ENCODE assay signal across 9 cellular contexts in the genomic region with DNA sequence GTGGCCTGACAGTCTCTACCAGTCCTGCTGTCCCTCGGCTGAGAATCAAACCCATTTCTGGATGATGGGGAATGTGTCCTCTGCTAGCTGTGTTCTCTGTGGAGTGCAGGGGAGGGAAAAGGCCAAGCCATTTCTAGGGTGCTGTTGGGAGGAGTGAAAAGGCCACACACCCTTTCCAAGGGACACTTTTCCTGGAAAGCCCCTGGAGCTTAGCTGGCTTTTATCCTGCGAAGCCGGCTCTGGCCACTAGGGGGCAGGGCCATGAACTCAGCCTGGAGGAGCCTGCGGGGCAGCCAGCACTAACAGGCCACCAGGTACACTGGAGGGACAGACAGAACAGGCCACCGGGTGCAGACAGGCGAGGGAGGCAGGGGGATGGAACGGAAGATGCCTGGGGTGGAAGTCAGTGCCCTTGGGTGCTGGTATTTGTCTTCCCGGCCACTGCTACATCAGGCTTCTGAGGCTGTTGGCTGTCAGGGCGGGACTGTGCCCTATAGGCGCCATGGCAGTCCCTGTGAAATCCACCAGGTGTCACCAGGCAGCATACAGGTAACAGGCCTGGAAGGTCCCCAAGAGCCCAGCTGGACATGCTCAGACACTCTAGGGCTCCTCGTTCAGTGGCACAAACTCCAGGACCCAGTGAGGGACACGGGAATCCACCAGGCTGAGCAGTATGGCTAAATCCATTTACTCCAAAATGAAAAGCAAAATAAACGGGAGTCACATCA. TPM values are rescaled to one million over a fixed set of nuclear protein-coding genes. Genes with fewer than 3 reads are reported as not detected.
DNase-seq lines count a peak whose midpoint lies in the region; ATAC-seq, FAIRE-seq and TF ChIP-seq lines count a peak whose summit lies in the region.
"Not testable (repeated sequence)": the region's sequence is repeated elsewhere in the genome, so short reads cannot be mapped to it uniquely, and the experiment has no call there.
"Had no signal": no experiment of that assay in that cellular context is flagged by ENCODE, and none has a peak within 500 bp of the region (broad histone marks: within the 10 kb centered on the region; RNA-seq: fewer than 3 reads in every experiment).

No MANE protein-coding gene starts in this region.

- not testable (repeated sequence) for H3K4me3 ChIP-seq in Caco-2 (ENCODE audit: low read depth, low read length); Peyer's patch; bronchial epithelial cell (ENCODE audit: low read depth, low read length); retinal pigment epithelial cell (ENCODE audit: low read length)

- intact Hi-C loops in Caco-2 (cut with micrococcal nuclease; ENCODE audit: unreplicated experiment) = not testable (repeated sequence)

- POLR2A ChIA-PET in Caco-2 (lab: Charles Lee) = not testable (repeated sequence)

- H3K27me3 ChIP-seq in Caco-2 (replicated peaks; ENCODE audit: control insufficient read depth, insufficient read depth, low read length); Peyer's patch; bronchial epithelial cell (ENCODE audit: control insufficient read depth, insufficient read depth, low read length): not testable (repeated sequence)

- not testable (repeated sequence) for H3K27ac ChIP-seq in Peyer's patch

- not testable (repeated sequence) for H3K4me1 ChIP-seq in Caco-2, Peyer's patch

- H3K36me3 Mint-ChIP-seq in Caco-2 (ENCODE audit: insufficient read depth, unreplicated experiment); immature natural killer cell; stimulated activated memory B cell treated with anti-CD40 and anti-IgM and Interleukin-4, amounts not matched to agents 10 μg/mL and 1 μg/mL and 100 μg/mL, for 72 hours: not testable (repeated sequence)

- not testable (repeated sequence) for H3K9me3 Mint-ChIP-seq in Caco-2 (ENCODE audit: unreplicated experiment); immature natural killer cell; stimulated activated memory B cell treated with anti-CD40 and anti-IgM and Interleukin-4, amounts not matched to agents 10 μg/mL and 1 μg/mL and 100 μg/mL, for 72 hours

- CTCF ChIA-PET in Caco-2 (lab: Charles Lee) = not testable (repeated sequence)

- H3K4me1 Mint-ChIP-seq in Caco-2 (ENCODE audit: low read depth, unreplicated experiment); immature natural killer cell; stimulated activated memory B cell treated with anti-CD40 and anti-IgM and Interleukin-4, amounts not matched to agents 10 μg/mL and 1 μg/mL and 100 μg/mL, for 72 hours: not testable (repeated sequence)

- peak; percentile 58 for ATAC-seq in GM21825 (IDR thresholded peaks at IDR 0.05; ENCODE audit: unreplicated experiment)
- peak; percentile 93 for ATAC-seq in stimulated activated memory B cell treated with anti-CD40 and anti-IgM and Interleukin-4, amounts not matched to agents 10 μg/mL and 1 μg/mL and 100 μg/mL, for 72 hours

- H3K27ac Mint-ChIP-seq in Caco-2 (ENCODE audit: unreplicated experiment); immature natural killer cell; stimulated activated memory B cell treated with anti-CD40 and anti-IgM and Interleukin-4, amounts not matched to agents 10 μg/mL and 1 μg/mL and 100 μg/mL, for 72 hours: not testable (repeated sequence)

- not testable (repeated sequence) for H3K36me3 ChIP-seq in Caco-2 (ENCODE audit: control insufficient read depth, insufficient read depth, low read length); Peyer's patch; bronchial epithelial cell (ENCODE audit: control insufficient read depth, insufficient read depth, low read length)

- not testable (repeated sequence) for TF ChIP-seq POLR2A in Peyer's patch (IDR thresholded peaks at IDR 0.05)

- not testable (repeated sequence) for H3K9me3 ChIP-seq in Caco-2, Peyer's patch

- peak in 1 of 2 experiments; percentile 73 for TF ChIP-seq CTCF in Caco-2 (IDR thresholded peaks at IDR 0.05; ENCODE audit: insufficient read depth in 1 of 2, low read depth in 1 of 2, low read length in 1 of 2, severe bottlenecking in 1 of 2, unreplicated experiment in 1 of 2)
- peak in 5 of 6 experiments; percentile 21 to 58 (median 36) for TF ChIP-seq CTCF in Peyer's patch (IDR thresholded peaks at IDR 0.05)
- peak; percentile 20 for TF ChIP-seq CTCF in bronchial epithelial cell (IDR thresholded peaks at IDR 0.05; ENCODE audit: insufficient read depth, low read length, severe bottlenecking)
- TF ChIP-seq CTCF in retinal pigment epithelial cell (conservative IDR thresholded peaks at IDR 0.05; ENCODE audit: low read depth, low read length) = peak; percentile 28

- FAIRE-seq in bronchial epithelial cell (lab: Jason Lieb, UNC) = not testable (repeated sequence)

- not testable (repeated sequence) for BruUV-seq in Caco-2 (replicated peaks; lab: Mats Ljungman, UMichigan)

- DNase-seq in Caco-2 (peak; percentile 57 to 76), Peyer's patch (peak in 1 of 3 donors; percentile 79), activated T-cell treated with anti-CD3 and anti-CD28 coated beads for 24 hours (ENCODE audit: low read depth) (peak; percentile 44), immature natural killer cell (peak; percentile 42 to 61 (median 45))
- not testable (repeated sequence) for DNase-seq in bronchial epithelial cell (ENCODE audit: low read depth); retinal pigment epithelial cell (ENCODE audit: low read depth)

- H3K27me3 Mint-ChIP-seq in Caco-2 (ENCODE audit: insufficient read depth, unreplicated experiment) = peaks cover 12% of the 10 kb centered on the region
- H3K27me3 Mint-ChIP-seq in immature natural killer cell (ENCODE audit: low read depth in 3 of 3) = not testable (repeated sequence)
- H3K27me3 Mint-ChIP-seq in stimulated activated memory B cell treated with anti-CD40 and anti-IgM and Interleukin-4, amounts not matched to agents 10 μg/mL and 1 μg/mL and 100 μg/mL, for 72 hours = peaks cover 12% of the 10 kb centered on the region

- not testable (repeated sequence) for H3K4me3 Mint-ChIP-seq in Caco-2 (ENCODE audit: unreplicated experiment); immature natural killer cell; stimulated activated memory B cell treated with anti-CD40 and anti-IgM and Interleukin-4, amounts not matched to agents 10 μg/mL and 1 μg/mL and 100 μg/mL, for 72 hours

RNA-seq across cellular contexts. Expression of a gene that starts 16.5 kb away (rescaled TPM):
- total RNA-seq in Caco-2 (2022) (not detected in 2 replicates), Peyer's patch (under 1 TPM in 1 of 4 donors, not detected in 3; 0.38 TPM), bronchial epithelial cell (0.13 TPM in 1 of 2 replicates, not detected in the other)
- not detected for polyA plus RNA-seq in immature natural killer cell
- total RNA-seq: glomerular endothelial cell had no signal
